1 cellular context compared by ENCODE assay signal in genomic region chr11:114284021-114284420, GRCh38.
TF ChIP-seq lines count a peak whose summit lies in the region.

No MANE protein-coding gene starts in this region.

TF ChIP-seq in HepG2, 621 proteins besides CTCF, POLR2A, EP300 and RAD21:
- TF ChIP-seq ZBTB39 (CRISPR knock-in tag; IDR thresholded peaks at IDR 0.05) = no peak
- TF ChIP-seq ZNF766 (CRISPR knock-in tag; IDR thresholded peaks at IDR 0.05; ENCODE audit: borderline replicate concordance) = no peak
- no peak for TF ChIP-seq ZFP36L2 (CRISPR knock-in tag; IDR thresholded peaks at IDR 0.05)
- no peak for TF ChIP-seq ZNF121 (CRISPR knock-in tag; IDR thresholded peaks at IDR 0.05)
- TF ChIP-seq MXD3 (CRISPR knock-in tag; IDR thresholded peaks at IDR 0.05) = no peak
- TF ChIP-seq RFXANK (CRISPR knock-in tag; IDR thresholded peaks at IDR 0.05) = no peak
- TF ChIP-seq, protein P1, sequence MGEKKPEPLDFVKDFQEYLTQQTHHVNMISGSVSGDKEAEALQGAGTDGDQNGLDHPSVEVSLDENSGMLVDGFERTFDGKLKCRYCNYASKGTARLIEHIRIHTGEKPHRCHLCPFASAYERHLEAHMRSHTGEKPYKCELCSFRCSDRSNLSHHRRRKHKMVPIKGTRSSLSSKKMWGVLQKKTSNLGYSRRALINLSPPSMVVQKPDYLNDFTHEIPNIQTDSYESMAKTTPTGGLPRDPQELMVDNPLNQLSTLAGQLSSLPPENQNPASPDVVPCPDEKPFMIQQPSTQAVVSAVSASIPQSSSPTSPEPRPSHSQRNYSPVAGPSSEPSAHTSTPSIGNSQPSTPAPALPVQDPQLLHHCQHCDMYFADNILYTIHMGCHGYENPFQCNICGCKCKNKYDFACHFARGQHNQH (CRISPR knock-in tag; IDR thresholded peaks at IDR 0.05) = no peak
- no peak for TF ChIP-seq KLF6 (CRISPR knock-in tag; IDR thresholded peaks at IDR 0.05)
- TF ChIP-seq ZNF20 (CRISPR knock-in tag; IDR thresholded peaks at IDR 0.05) = no peak
- no peak for TF ChIP-seq ZFP82 (CRISPR knock-in tag; IDR thresholded peaks at IDR 0.05; ENCODE audit: borderline replicate concordance)
- TF ChIP-seq GMEB2 (CRISPR knock-in tag; IDR thresholded peaks at IDR 0.05; ENCODE audit: low read depth) = no peak
- TF ChIP-seq MAZ (IDR thresholded peaks at IDR 0.05; ENCODE audit: borderline replicate concordance, low read depth, low read length) = no peak
- no peak for TF ChIP-seq MAZ (CRISPR knock-in tag; IDR thresholded peaks at IDR 0.05; ENCODE audit: low read depth)
- TF ChIP-seq, protein P2, sequence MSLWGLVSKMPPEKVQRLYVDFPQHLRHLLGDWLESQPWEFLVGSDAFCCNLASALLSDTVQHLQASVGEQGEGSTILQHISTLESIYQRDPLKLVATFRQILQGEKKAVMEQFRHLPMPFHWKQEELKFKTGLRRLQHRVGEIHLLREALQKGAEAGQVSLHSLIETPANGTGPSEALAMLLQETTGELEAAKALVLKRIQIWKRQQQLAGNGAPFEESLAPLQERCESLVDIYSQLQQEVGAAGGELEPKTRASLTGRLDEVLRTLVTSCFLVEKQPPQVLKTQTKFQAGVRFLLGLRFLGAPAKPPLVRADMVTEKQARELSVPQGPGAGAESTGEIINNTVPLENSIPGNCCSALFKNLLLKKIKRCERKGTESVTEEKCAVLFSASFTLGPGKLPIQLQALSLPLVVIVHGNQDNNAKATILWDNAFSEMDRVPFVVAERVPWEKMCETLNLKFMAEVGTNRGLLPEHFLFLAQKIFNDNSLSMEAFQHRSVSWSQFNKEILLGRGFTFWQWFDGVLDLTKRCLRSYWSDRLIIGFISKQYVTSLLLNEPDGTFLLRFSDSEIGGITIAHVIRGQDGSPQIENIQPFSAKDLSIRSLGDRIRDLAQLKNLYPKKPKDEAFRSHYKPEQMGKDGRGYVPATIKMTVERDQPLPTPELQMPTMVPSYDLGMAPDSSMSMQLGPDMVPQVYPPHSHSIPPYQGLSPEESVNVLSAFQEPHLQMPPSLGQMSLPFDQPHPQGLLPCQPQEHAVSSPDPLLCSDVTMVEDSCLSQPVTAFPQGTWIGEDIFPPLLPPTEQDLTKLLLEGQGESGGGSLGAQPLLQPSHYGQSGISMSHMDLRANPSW (CRISPR knock-in tag; IDR thresholded peaks at IDR 0.05; ENCODE audit: borderline replicate concordance) = no peak
- TF ChIP-seq ZNF256 (CRISPR knock-in tag; conservative IDR thresholded peaks at IDR 0.05) = no peak
- TF ChIP-seq RELA (CRISPR knock-in tag; IDR thresholded peaks at IDR 0.05) = no peak
- TF ChIP-seq, protein P3, sequence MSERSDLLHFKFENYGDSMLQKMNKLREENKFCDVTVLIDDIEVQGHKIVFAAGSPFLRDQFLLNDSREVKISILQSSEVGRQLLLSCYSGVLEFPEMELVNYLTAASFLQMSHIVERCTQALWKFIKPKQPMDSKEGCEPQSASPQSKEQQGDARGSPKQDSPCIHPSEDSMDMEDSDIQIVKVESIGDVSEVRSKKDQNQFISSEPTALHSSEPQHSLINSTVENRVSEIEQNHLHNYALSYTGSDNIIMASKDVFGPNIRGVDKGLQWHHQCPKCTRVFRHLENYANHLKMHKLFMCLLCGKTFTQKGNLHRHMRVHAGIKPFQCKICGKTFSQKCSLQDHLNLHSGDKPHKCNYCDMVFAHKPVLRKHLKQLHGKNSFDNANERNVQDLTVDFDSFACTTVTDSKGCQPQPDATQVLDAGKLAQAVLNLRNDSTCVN (CRISPR knock-in tag; IDR thresholded peaks at IDR 0.05; ENCODE audit: borderline replicate concordance) = no peak
